In genomic region chr12:55715833-55716581, GRCh38 we compare ENCODE assay signal across 8 cellular contexts. TPM values are rescaled to one million over a fixed set of nuclear protein-coding genes. Genes with fewer than 3 reads are reported as not detected.
DNase-seq lines count a peak whose midpoint lies in the region; ATAC-seq and TF ChIP-seq lines count a peak whose summit lies in the region.

BLOC1S1 (plus strand) TSS chr12:55716046; CDS start chr12:55716052, 6 bp downstream.

- H3K4me3 Mint-ChIP-seq in activated naive CD8-positive, alpha-beta T cell, result peak within 1 kb of the TSS; percentile 89
- peak within 1 kb of the TSS; percentile 91 for H3K4me3 Mint-ChIP-seq in osteocyte (ENCODE audit: unreplicated experiment)

- no peaks in the 10 kb centered on the region for H3K9me3 Mint-ChIP-seq in activated naive CD8-positive, alpha-beta T cell (ENCODE audit: low read depth)
- H3K9me3 Mint-ChIP-seq in osteocyte (ENCODE audit: unreplicated experiment), result no peaks in the 10 kb centered on the region

- peaks cover 31% of the 10 kb centered on the region for H3K4me1 Mint-ChIP-seq in activated naive CD8-positive, alpha-beta T cell (ENCODE audit: low read depth)
- peaks cover 46% of the 10 kb centered on the region for H3K4me1 Mint-ChIP-seq in osteocyte (ENCODE audit: unreplicated experiment)

- H3K27ac ChIP-seq in thoracic aorta, result peak within 1 kb of the TSS; percentile 92 to 95

- TF ChIP-seq CTCF in osteocyte (IDR thresholded peaks at IDR 0.05) (no peak), thoracic aorta (IDR thresholded peaks at IDR 0.05) (no peak)

- H3K36me3 Mint-ChIP-seq in activated naive CD8-positive, alpha-beta T cell, result no peaks in the 10 kb centered on the region
- H3K36me3 Mint-ChIP-seq in osteocyte (ENCODE audit: unreplicated experiment), result no peaks in the 10 kb centered on the region

- no peaks in the 10 kb centered on the region for H3K9me3 ChIP-seq in thoracic aorta

- H3K4me3 ChIP-seq in thoracic aorta, result peak within 1 kb of the TSS; percentile 78

- ATAC-seq in HG02642 (IDR thresholded peaks at IDR 0.05; ENCODE audit: poor library complexity, unreplicated experiment) (peak; percentile 95), thoracic aorta (ENCODE audit: insufficient number of reproducible peaks, low FRiP score, low read depth) (peak; percentile 48)

- H3K27ac Mint-ChIP-seq in activated naive CD8-positive, alpha-beta T cell, result peak within 1 kb of the TSS; percentile 84
- peak within 1 kb of the TSS; percentile 95 for H3K27ac Mint-ChIP-seq in osteocyte (ENCODE audit: unreplicated experiment)

- H3K27me3 Mint-ChIP-seq in activated naive CD8-positive, alpha-beta T cell, result no peaks in the 10 kb centered on the region
- H3K27me3 Mint-ChIP-seq in osteocyte (ENCODE audit: unreplicated experiment), result peaks cover 10% of the 10 kb centered on the region

- peak; percentile 42 for TF ChIP-seq POLR2A in GM10847 (IDR thresholded peaks at IDR 0.05; ENCODE audit: extremely low read depth, insufficient read length)

- H3K4me1 ChIP-seq in thoracic aorta (ENCODE audit: control insufficient read depth in 1 of 2, low read depth in 2 of 2), result peaks cover 67 to 85% of the 10 kb centered on the region in 2 donors

- DNase-seq in NCI-H1105 treated with DMSO at 0.1 percent for 48 hours (lab: John Stamatoyannopoulos, UW), result peak; percentile 70
- DNase-seq in SKM-1 treated with dmso at 0.1 percent for 144 hours (lab: John Stamatoyannopoulos, UW; ENCODE audit: unreplicated experiment), result peak; percentile 51
- peak; percentile 92 for DNase-seq in glomerular visceral epithelial cell (ENCODE audit: extremely low spot score)
- DNase-seq in osteocyte (ENCODE audit: extremely low spot score, unreplicated experiment), result peak; percentile 96
- DNase-seq in thoracic aorta (ENCODE audit: low spot score), result peak; percentile 75

- H3K36me3 ChIP-seq in thoracic aorta, result no peaks in the 10 kb centered on the region

- H3K27me3 ChIP-seq in thoracic aorta (replicated peaks; ENCODE audit: insufficient read depth), result no peaks in the 10 kb centered on the region

RNA-seq across cellular contexts. Expression of gene BLOC1S1, which starts in this region (rescaled TPM):
- 99.4 and 103 TPM in 2 replicates for total RNA-seq in osteocyte
- total RNA-seq in thoracic aorta, result 100 to 1,000 TPM; 113 to 117 TPM

Comparison
In these comparisons a context has a peak if more than half of its experiments do, and no peak if none do; other contexts are left out.
1. Peak in every context shown above with its lines: DNase-seq, ATAC-seq, H3K4me3 ChIP-seq and H3K27ac ChIP-seq.